ENCODE assay signal across 11 cellular contexts in genomic region chr3:111739241-111739952, GRCh38.
DNase-seq lines count a peak whose midpoint lies in the region; ATAC-seq, FAIRE-seq and TF ChIP-seq lines count a peak whose summit lies in the region.
"Had no signal": no experiment of that assay in that cellular context is flagged by ENCODE, and none has a peak within 500 bp of the region (broad histone marks: within the 10 kb centered on the region; RNA-seq: fewer than 3 reads in every experiment).

No MANE protein-coding gene starts in this region.

- TF ChIP-seq POLR2A in gastroesophageal sphincter (IDR thresholded peaks at IDR 0.05): no peak

- ATAC-seq in RWPE2 (ENCODE audit: low read depth) (peak; percentile 70), gastroesophageal sphincter (no peak)
- ATAC-seq: K562 had no signal

- no peak for TF ChIP-seq EP300 in gastroesophageal sphincter (IDR thresholded peaks at IDR 0.05)

- H3K36me3 ChIP-seq in RWPE2 (ENCODE audit: low read depth): peaks cover 81% of the 10 kb centered on the region
- H3K36me3 ChIP-seq in gastroesophageal sphincter: no peaks in the 10 kb centered on the region
- no peaks in the 10 kb centered on the region for H3K36me3 ChIP-seq in skeletal muscle satellite cell (ENCODE audit: insufficient read depth, low read length)

- FAIRE-seq in GM19239 (lab: Jason Lieb, UNC): peak; percentile 61
- FAIRE-seq: K562 had no signal

- intact Hi-C loops in posterior cingulate gyrus (cut with DNase I): no loop called here

- H3K27ac ChIP-seq in RWPE2 (ENCODE audit: poor library complexity, severe bottlenecking): peak overlapping the region; percentile 92
- H3K27ac ChIP-seq in gastroesophageal sphincter: peak overlapping the region; percentile 70 to 91 (median 76)

- peaks cover 68% of the 10 kb centered on the region for H3K4me1 ChIP-seq in RWPE2 (ENCODE audit: insufficient read depth, poor library complexity, severe bottlenecking)
- H3K4me1 ChIP-seq in gastroesophageal sphincter: peaks cover 15 to 65% (median 26%) of the 10 kb centered on the region in 3 donors
- H3K4me1 ChIP-seq in skeletal muscle satellite cell (ENCODE audit: control insufficient read depth, insufficient read depth, low read length): peaks cover 55% of the 10 kb centered on the region

- H3K27me3 ChIP-seq in RWPE2 (ENCODE audit: insufficient read depth, poor library complexity, severe bottlenecking): no peaks in the 10 kb centered on the region
- H3K27me3 ChIP-seq in gastroesophageal sphincter: no peaks in the 10 kb centered on the region
- no peaks in the 10 kb centered on the region for H3K27me3 ChIP-seq in skeletal muscle satellite cell (ENCODE audit: control insufficient read depth, insufficient read depth, low read length)

- no peaks in the 10 kb centered on the region for H3K9me3 ChIP-seq in RWPE2 (ENCODE audit: severe bottlenecking)
- H3K9me3 ChIP-seq in gastroesophageal sphincter: no peaks in the 10 kb centered on the region
- no peaks in the 10 kb centered on the region for H3K9me3 ChIP-seq in skeletal muscle satellite cell (replicated peaks; ENCODE audit: low read length)

- no peak overlapping the region for H3K4me3 ChIP-seq in RWPE2 (ENCODE audit: severe bottlenecking)
- no peak overlapping the region for H3K4me3 ChIP-seq in gastroesophageal sphincter
- H3K4me3 ChIP-seq in skeletal muscle satellite cell (ENCODE audit: low read length): no peak overlapping the region
- H3K4me3 ChIP-seq: K562 had no signal

- peak overlapping the region; percentile 61 for H3K9ac ChIP-seq in skeletal muscle satellite cell (ENCODE audit: low read depth, low read length)

- TF ChIP-seq CTCF in RWPE2 (IDR thresholded peaks at IDR 0.05; ENCODE audit: poor library complexity, severe bottlenecking) (no peak), gastroesophageal sphincter (IDR thresholded peaks at IDR 0.05) (no peak)

- DNase-seq in GM19239 (ENCODE audit: insufficient read length, low spot score): no peak
- DNase-seq in RWPE2 (ENCODE audit: low spot score): peak; percentile 80
- DNase-seq in foreskin melanocyte: no peak
- DNase-seq in posterior cingulate gyrus: no peak
- no peak for DNase-seq in middle frontal gyrus (ENCODE audit: extremely low spot score, low spot score)
- no peak for DNase-seq in NCI-H2171 (lab: John Stamatoyannopoulos, UW)
- DNase-seq: H9, T-helper 2 cell had no signal

- peak overlapping the region; percentile 45 for H3K4me2 ChIP-seq in skeletal muscle satellite cell (ENCODE audit: low read length)

- 26 to 32% methylated on average over 4 to 5 of the region's 5 CpGs for WGBS in gastroesophageal sphincter (ENCODE audit: low coverage in 1 of 2), 2 donors
